ENCODE assay signal across 1 cellular context in genomic region chr3:5106371-5106770, GRCh38.
TF ChIP-seq lines count a peak whose summit lies in the region.

No MANE protein-coding gene starts in this region.

TF ChIP-seq in HEK293, 187 proteins besides CTCF, POLR2A, EP300 and RAD21:
- TF ChIP-seq PRDM10 (tag by site-specific recombination; IDR thresholded peaks at IDR 0.05) (peak; percentile 78), OSR2 (tag by site-specific recombination; IDR thresholded peaks at IDR 0.05) (peak; percentile 91), ZBTB44 (tag by site-specific recombination; IDR thresholded peaks at IDR 0.05) (peak; percentile 40; the same call in 1 of the 2 replicates), GLIS1 (tag by site-specific recombination; IDR thresholded peaks at IDR 0.05) (peak; percentile 72), ZIC2 (tag by site-specific recombination; IDR thresholded peaks at IDR 0.05) (peak; percentile 75), ZBTB17 (tag by site-specific recombination; IDR thresholded peaks at IDR 0.05) (peak; percentile 74; the same call in 1 of the 2 replicates)
TF ChIP-seq in HEK293: peak in this region for 6; not testable (repeated sequence) for 181.
